Comparison of ENCODE assay signal across 9 cellular contexts in the genomic region with DNA sequence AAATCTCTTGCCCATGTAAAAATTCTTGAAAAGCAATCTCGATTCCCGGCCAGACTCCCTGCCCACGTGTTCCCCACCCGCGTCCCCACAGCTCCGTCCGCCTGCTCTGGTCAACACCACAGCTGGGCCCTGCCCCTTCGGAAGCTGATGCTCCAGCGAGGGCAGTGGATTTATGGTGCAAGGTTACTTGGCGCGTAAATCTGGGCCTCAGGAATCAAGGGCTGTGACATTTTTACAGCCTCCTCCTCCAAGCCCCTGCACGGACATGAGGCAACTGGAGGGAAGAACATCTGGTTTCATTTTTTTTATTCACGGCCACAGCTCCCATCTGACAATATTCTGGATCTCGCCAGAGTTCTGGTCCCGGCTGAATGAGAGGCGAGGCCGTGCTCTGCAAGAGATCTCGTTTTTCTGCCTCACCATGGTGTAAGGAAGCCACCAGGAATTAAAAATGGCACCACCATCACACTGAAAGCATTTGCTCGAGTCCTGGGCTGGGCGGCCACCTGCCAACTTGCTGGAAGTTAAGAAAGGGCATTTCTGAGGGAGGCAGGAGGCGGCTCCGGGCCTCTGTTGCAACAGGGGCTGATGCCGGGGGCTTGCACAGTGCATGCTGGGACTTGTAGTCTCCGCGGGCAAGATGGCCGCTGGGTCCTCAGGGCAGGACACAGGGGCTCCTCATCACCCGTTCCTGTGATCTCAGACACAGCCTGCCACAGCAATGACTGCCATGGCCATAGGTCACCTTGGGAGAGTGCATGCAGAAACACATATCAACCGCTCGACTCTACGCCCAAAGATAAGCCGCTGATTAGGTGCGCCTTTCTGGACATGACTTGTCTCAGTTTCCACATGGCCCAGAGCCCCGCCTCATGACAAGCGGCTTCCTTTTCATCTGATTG.
DNase-seq lines count a peak whose midpoint lies in the region; ATAC-seq and TF ChIP-seq lines count a peak whose summit lies in the region.
"Had no signal": no experiment of that assay in that cellular context is flagged by ENCODE, and none has a peak within 500 bp of the region (broad histone marks: within the 10 kb centered on the region; RNA-seq: fewer than 3 reads in every experiment).

No MANE protein-coding gene starts in this region.

- H3K27ac Mint-ChIP-seq in activated naive CD8-positive, alpha-beta T cell treated with anti-CD3 and anti-CD28 coated beads, Interleukin-2, amount 10 ng/mL, durations not matched to agents 7 days and 5 days = no peak overlapping the region
- no peak overlapping the region for H3K27ac Mint-ChIP-seq in activated CD4-positive, alpha-beta T cell treated with anti-CD3 and anti-CD28 coated beads, Interleukin-2, amount 10 ng/mL, durations not matched to agents 7 days and 5 days
- H3K27ac Mint-ChIP-seq: activated T-helper 1 cell treated with anti-CD3 and anti-CD28 coated beads, Interleukin-12 subunit alpha, Interleukin-12 subunit beta, Interleukin-2, Interleukin-4 antibody, amounts not matched to agents 30 ng/mL and 10 ng/mL and 1 ng/mL, durations not matched to agents 14 hours and 24 hours and 36 hours had no signal

- TF ChIP-seq CTCF in right atrium auricular region (IDR thresholded peaks at IDR 0.05) = no peak
- no peak for TF ChIP-seq CTCF in gastrocnemius medialis (IDR thresholded peaks at IDR 0.05 in 4 of 5, conservative IDR thresholded peaks at IDR 0.05 in 1 of 5)

- peak overlapping the region; percentile 53 for H3K4me3 Mint-ChIP-seq in activated naive CD8-positive, alpha-beta T cell treated with anti-CD3 and anti-CD28 coated beads, Interleukin-2, amount 10 ng/mL, durations not matched to agents 7 days and 5 days
- H3K4me3 Mint-ChIP-seq in activated CD4-positive, alpha-beta T cell treated with anti-CD3 and anti-CD28 coated beads, Interleukin-2, amount 10 ng/mL, durations not matched to agents 7 days and 5 days = no peak overlapping the region
- H3K4me3 Mint-ChIP-seq: activated T-helper 1 cell treated with anti-CD3 and anti-CD28 coated beads, Interleukin-12 subunit alpha, Interleukin-12 subunit beta, Interleukin-2, Interleukin-4 antibody, amounts not matched to agents 30 ng/mL and 10 ng/mL and 1 ng/mL, durations not matched to agents 14 hours and 24 hours and 36 hours had no signal

- CTCF ChIA-PET in activated CD4-positive, alpha-beta T cell treated with anti-CD3 and anti-CD28 coated beads, Interleukin-2, amount 10 ng/mL, durations not matched to agents 7 days and 5 days (lab: Charles Lee) = interaction anchor here (1.2 kb wide), 1 partner anchor 19 kb away, joined by 3 read pairs; no protein-coding TSS in a partner anchor

- H3K4me1 ChIP-seq in ES-I3 (ENCODE audit: insufficient read depth, low read length) = peaks cover 10% of the 10 kb centered on the region
- peaks cover 0 to 49% of the 10 kb centered on the region in 2 donors for H3K4me1 ChIP-seq in right atrium auricular region
- H3K4me1 ChIP-seq in gastrocnemius medialis = peaks cover 20 to 28% of the 10 kb centered on the region in 2 donors

- H3K36me3 Mint-ChIP-seq in activated naive CD8-positive, alpha-beta T cell treated with anti-CD3 and anti-CD28 coated beads, Interleukin-2, amount 10 ng/mL, durations not matched to agents 7 days and 5 days = no peaks in the 10 kb centered on the region
- H3K36me3 Mint-ChIP-seq in activated CD4-positive, alpha-beta T cell treated with anti-CD3 and anti-CD28 coated beads, Interleukin-2, amount 10 ng/mL, durations not matched to agents 7 days and 5 days (ENCODE audit: low read depth) = no peaks in the 10 kb centered on the region

- peak; percentile 19 to 20 for TF ChIP-seq POLR2A in gastrocnemius medialis (IDR thresholded peaks at IDR 0.05)

- POLR2A ChIA-PET in activated naive CD8-positive, alpha-beta T cell treated with anti-CD3 and anti-CD28 coated beads, Interleukin-2, amount 10 ng/mL, durations not matched to agents 7 days and 5 days (lab: Charles Lee) = no interaction called here
- POLR2A ChIA-PET in activated CD4-positive, alpha-beta T cell treated with anti-CD3 and anti-CD28 coated beads, Interleukin-2, amount 10 ng/mL, durations not matched to agents 7 days and 5 days (lab: Charles Lee) = no interaction called here

- ATAC-seq in activated naive CD8-positive, alpha-beta T cell treated with anti-CD3 and anti-CD28 coated beads, Interleukin-2, amount 10 ng/mL, durations not matched to agents 7 days and 5 days (ENCODE audit: low read depth) = peak; percentile 54
- ATAC-seq in gastrocnemius medialis (peak; percentile 83 to 85), HG03521 (IDR thresholded peaks at IDR 0.05; ENCODE audit: unreplicated experiment) (no peak)

- intact Hi-C loops in gastrocnemius medialis (cut with DNase I; ENCODE audit: low total_unique reads) = no loop called here

- peaks cover 1% of the 10 kb centered on the region for H3K4me1 Mint-ChIP-seq in activated naive CD8-positive, alpha-beta T cell treated with anti-CD3 and anti-CD28 coated beads, Interleukin-2, amount 10 ng/mL, durations not matched to agents 7 days and 5 days
- peaks cover 3% of the 10 kb centered on the region for H3K4me1 Mint-ChIP-seq in activated CD4-positive, alpha-beta T cell treated with anti-CD3 and anti-CD28 coated beads, Interleukin-2, amount 10 ng/mL, durations not matched to agents 7 days and 5 days

- H3K9me3 ChIP-seq in ES-I3 (ENCODE audit: control insufficient read depth, insufficient read depth, low read length) (no peaks in the 10 kb centered on the region), right atrium auricular region (no peaks in the 10 kb centered on the region), gastrocnemius medialis (no peaks in the 10 kb centered on the region)

- H3K27me3 Mint-ChIP-seq in activated naive CD8-positive, alpha-beta T cell treated with anti-CD3 and anti-CD28 coated beads, Interleukin-2, amount 10 ng/mL, durations not matched to agents 7 days and 5 days = peaks cover 34% of the 10 kb centered on the region
- peaks cover 42% of the 10 kb centered on the region for H3K27me3 Mint-ChIP-seq in activated CD4-positive, alpha-beta T cell treated with anti-CD3 and anti-CD28 coated beads, Interleukin-2, amount 10 ng/mL, durations not matched to agents 7 days and 5 days

- in situ Hi-C loops in gastrocnemius medialis (cut with MboI; ENCODE audit: low sequenced_read_pairs in 4 of 4) = loop anchor here (10.0 to 25.0 kb wide), 3 partner anchors 158 to 200 kb away; no protein-coding TSS in a partner anchor

- H3K9ac ChIP-seq in ES-I3 (ENCODE audit: low read depth, low read length) = peak overlapping the region; percentile 5; the same call in 1 of the 2 replicates

- H3K27me3 ChIP-seq in right atrium auricular region (no peaks in the 10 kb centered on the region), gastrocnemius medialis (no peaks in the 10 kb centered on the region)

- peak overlapping the region; percentile 26 to 41 for H3K4me3 ChIP-seq in right atrium auricular region
- peak overlapping the region; percentile 38 to 49 (median 46) for H3K4me3 ChIP-seq in gastrocnemius medialis

- no peak for DNase-seq in activated naive CD8-positive, alpha-beta T cell treated with anti-CD3 and anti-CD28 coated beads, Interleukin-2, amount 10 ng/mL, durations not matched to agents 7 days and 5 days
- DNase-seq in right atrium auricular region (ENCODE audit: low spot score) (peak; percentile 89), gastrocnemius medialis (peak; percentile 84 to 95), T-helper 1 cell (no peak), NCI-H2107 (lab: John Stamatoyannopoulos, UW) (no peak)
- DNase-seq in activated CD4-positive, alpha-beta T cell treated with anti-CD3 and anti-CD28 coated beads, Interleukin-2, amount 10 ng/mL, durations not matched to agents 7 days and 5 days = no peak

- H3K9me3 Mint-ChIP-seq in activated naive CD8-positive, alpha-beta T cell treated with anti-CD3 and anti-CD28 coated beads, Interleukin-2, amount 10 ng/mL, durations not matched to agents 7 days and 5 days = no peaks in the 10 kb centered on the region
- H3K9me3 Mint-ChIP-seq in activated CD4-positive, alpha-beta T cell treated with anti-CD3 and anti-CD28 coated beads, Interleukin-2, amount 10 ng/mL, durations not matched to agents 7 days and 5 days = no peaks in the 10 kb centered on the region
- H3K9me3 Mint-ChIP-seq: activated T-helper 1 cell treated with anti-CD3 and anti-CD28 coated beads, Interleukin-12 subunit alpha, Interleukin-12 subunit beta, Interleukin-2, Interleukin-4 antibody, amounts not matched to agents 30 ng/mL and 10 ng/mL and 1 ng/mL, durations not matched to agents 14 hours and 24 hours and 36 hours had no signal

- H3K27ac ChIP-seq in right atrium auricular region (peak overlapping the region; percentile 75 to 88), gastrocnemius medialis (peak overlapping the region; percentile 79 to 91 (median 82))

- H3K36me3 ChIP-seq in ES-I3 (ENCODE audit: insufficient read depth, low read length) (no peaks in the 10 kb centered on the region), right atrium auricular region (no peaks in the 10 kb centered on the region), gastrocnemius medialis (no peaks in the 10 kb centered on the region)

Comparison
In these comparisons a context has a peak if more than half of its experiments do, and no peak if none do; other contexts are left out.
1. DNase-seq: peak in right atrium auricular region (single experiment) and gastrocnemius medialis (2 of 2); none in activated naive CD8-positive, alpha-beta T cell treated with anti-CD3 and anti-CD28 coated beads, Interleukin-2, amount 10 ng/mL, durations not matched to agents 7 days and 5 days (single experiment), T-helper 1 cell (0 of 5), NCI-H2107 (single experiment) and activated CD4-positive, alpha-beta T cell treated with anti-CD3 and anti-CD28 coated beads, Interleukin-2, amount 10 ng/mL, durations not matched to agents 7 days and 5 days (single experiment).